ENCODE assay signal across 22 cellular contexts in genomic region chr13:111448504-111448903, GRCh38.
"Had no signal": no experiment of that assay in that cellular context is flagged by ENCODE, and none has a peak within 500 bp of the region (broad histone marks: within the 10 kb centered on the region; RNA-seq: fewer than 3 reads in every experiment).

No MANE protein-coding gene starts in this region.

- H3K4me1 Mint-ChIP-seq: immature natural killer cell, mesothelial cell of epicardium, naive B cell had no signal

- H3K4me3 Mint-ChIP-seq: dendritic cell treated with granulocyte-macrophage colony-stimulating factor and Interleukin-4, amounts not matched to agents 40 ng/mL and 50 ng/mL, for 4 days; immature natural killer cell; mesothelial cell of epicardium; naive B cell had no signal

- H3K27me3 ChIP-seq: colonic mucosa, foreskin keratinocyte had no signal

- DNase-seq: colonic mucosa; cortex of kidney; effector CD4-positive, alpha-beta T cell; effector memory CD4-positive, alpha-beta T cell; foreskin keratinocyte; glutamatergic neuron; immature natural killer cell; islet precursor cell; kidney; kidney glomerular epithelial cell; left colon; left lung; left ventricle myocardium superior; lower lobe of right lung; mesenchymal stem cell; mucosa of descending colon; naive B cell had no signal

- H3K4me3 ChIP-seq: colonic mucosa, esophagus muscularis mucosa, gastroesophageal sphincter, hepatocyte, left lung, lower lobe of right lung, mucosa of descending colon had no signal

- H3K27ac Mint-ChIP-seq: dendritic cell treated with granulocyte-macrophage colony-stimulating factor and Interleukin-4, amounts not matched to agents 40 ng/mL and 50 ng/mL, for 4 days; immature natural killer cell; mesothelial cell of epicardium; naive B cell had no signal

- H3K4me1 ChIP-seq: colonic mucosa, esophagus muscularis mucosa, foreskin keratinocyte, gastroesophageal sphincter, left lung, lower lobe of right lung had no signal

- H3K9me3 ChIP-seq: colonic mucosa, lower lobe of right lung had no signal

- H3K36me3 ChIP-seq: colonic mucosa, esophagus muscularis mucosa, gastroesophageal sphincter, left lung, lower lobe of right lung had no signal

- H3K27ac ChIP-seq: colonic mucosa, foreskin keratinocyte, gastroesophageal sphincter, hepatocyte, left lung, lower lobe of right lung had no signal

- H3K27me3 Mint-ChIP-seq: dendritic cell treated with granulocyte-macrophage colony-stimulating factor and Interleukin-4, amounts not matched to agents 40 ng/mL and 50 ng/mL, for 4 days had no signal

- ATAC-seq: foreskin keratinocyte, gastroesophageal sphincter, left colon, left lung, left ventricle myocardium superior, mucosa of descending colon had no signal

- H3K36me3 Mint-ChIP-seq: mesothelial cell of epicardium had no signal
